In the genomic region with DNA sequence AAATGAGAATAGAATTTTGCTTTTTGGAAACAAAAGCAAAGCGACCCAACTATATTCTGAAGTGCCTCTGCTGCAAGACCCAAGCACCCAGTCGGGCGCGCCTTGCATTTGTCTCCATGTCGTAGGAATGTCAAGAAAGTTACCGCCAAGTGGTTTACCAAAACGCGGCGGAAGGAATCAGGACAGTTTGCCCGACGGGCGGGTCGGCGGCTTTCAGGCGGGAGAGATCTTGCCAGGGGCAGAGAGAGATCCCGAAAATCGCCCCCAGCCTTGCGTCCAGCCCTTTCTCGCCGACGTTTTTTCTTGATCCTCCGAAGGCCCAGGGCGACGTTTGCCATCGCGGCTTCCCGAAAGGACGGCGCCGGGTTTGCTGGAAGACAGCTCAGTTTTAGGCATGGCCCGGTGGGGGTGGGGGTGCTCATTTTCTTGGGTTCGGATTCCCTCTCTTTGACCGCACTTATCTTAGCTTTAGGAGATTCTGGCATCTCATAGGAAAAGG, we compare ENCODE assay signal across 1 cellular context.
TF ChIP-seq lines count a peak whose summit lies in the region.

No MANE protein-coding gene starts in this region.

TF ChIP-seq in H1, 55 proteins besides CTCF, POLR2A, EP300 and RAD21:
- TF ChIP-seq CBX8 (IDR thresholded peaks at IDR 0.05; ENCODE audit: borderline replicate concordance, low read depth, low read length) (no peak), EZH2 (IDR thresholded peaks at IDR 0.05; ENCODE audit: low read depth, low read length, severe bottlenecking) (no peak), FOSL1 (IDR thresholded peaks at IDR 0.05; ENCODE audit: insufficient read depth, low read depth, low read length) (no peak), SIN3A (conservative IDR thresholded peaks at IDR 0.05 in 1 of 2, IDR thresholded peaks at IDR 0.05 in 1 of 2; ENCODE audit: low read depth in 1 of 2, low read length in 2 of 2) (peak in 1 of 2 experiments; percentile 47; a peak in 1 of 4 replicates), EGR1 (IDR thresholded peaks at IDR 0.05; ENCODE audit: borderline replicate concordance, low read depth, low read length) (no peak), TBP (IDR thresholded peaks at IDR 0.05; ENCODE audit: low read depth, low read length) (peak; percentile 83), KDM4A (IDR thresholded peaks at IDR 0.05; ENCODE audit: low read depth, low read length, severe bottlenecking) (peak; percentile 23), RBBP5 (IDR thresholded peaks at IDR 0.05; ENCODE audit: borderline replicate concordance, low read depth, low read length) (peak; percentile 64), SP1 (IDR thresholded peaks at IDR 0.05; ENCODE audit: low read depth, low read length) (0 out of 2 replicates have a peak, but pooled peaks have one; percentile 34), RXRA (IDR thresholded peaks at IDR 0.05; ENCODE audit: insufficient read depth, low read depth, low read length) (no peak), ASH2L (IDR thresholded peaks at IDR 0.05; ENCODE audit: low read length) (peak; percentile 98), E2F6 (IDR thresholded peaks at IDR 0.05) (peak; percentile 42; the same call in 1 of the 2 replicates), GTF2F1 (IDR thresholded peaks at IDR 0.05; ENCODE audit: borderline replicate concordance, low read depth, low read length) (peak; percentile 36; the same call in 1 of the 2 replicates), CHD2 (IDR thresholded peaks at IDR 0.05; ENCODE audit: low read length) (no peak), YY1 (IDR thresholded peaks at IDR 0.05; ENCODE audit: low read depth, low read length) (0 out of 2 replicates have a peak, but pooled peaks have one; percentile 34), ZNF274 (IDR thresholded peaks at IDR 0.05; ENCODE audit: borderline replicate concordance, extremely low read depth, low read length) (no peak), NRF1 (IDR thresholded peaks at IDR 0.05; ENCODE audit: low read depth, low read length) (no peak), MAX (IDR thresholded peaks at IDR 0.05) (peak; percentile 40; the same call in 1 of the 2 replicates), TAF7 (optimal IDR thresholded peaks at IDR 0.05; ENCODE audit: borderline replicate concordance, low read depth, low read length) (peak; percentile 72), BACH1 (IDR thresholded peaks at IDR 0.05; ENCODE audit: low read length) (no peak), TAF1 (IDR thresholded peaks at IDR 0.05; ENCODE audit: low read depth, low read length) (peak; percentile 78), CREB1 (IDR thresholded peaks at IDR 0.05) (no peak), POLR2AphosphoS5 (IDR thresholded peaks at IDR 0.05; ENCODE audit: low read depth, low read length) (peak; percentile 75; the same call in 1 of the 2 replicates), TEAD4 (IDR thresholded peaks at IDR 0.05; ENCODE audit: low read depth, low read length) (peak; percentile 60), CHD1 (IDR thresholded peaks at IDR 0.05; ENCODE audit: low read depth, low read length) (peak; percentile 28), CBX5 (IDR thresholded peaks at IDR 0.05; ENCODE audit: low read depth, low read length) (no peak)
- TF ChIP-seq, protein P1, sequence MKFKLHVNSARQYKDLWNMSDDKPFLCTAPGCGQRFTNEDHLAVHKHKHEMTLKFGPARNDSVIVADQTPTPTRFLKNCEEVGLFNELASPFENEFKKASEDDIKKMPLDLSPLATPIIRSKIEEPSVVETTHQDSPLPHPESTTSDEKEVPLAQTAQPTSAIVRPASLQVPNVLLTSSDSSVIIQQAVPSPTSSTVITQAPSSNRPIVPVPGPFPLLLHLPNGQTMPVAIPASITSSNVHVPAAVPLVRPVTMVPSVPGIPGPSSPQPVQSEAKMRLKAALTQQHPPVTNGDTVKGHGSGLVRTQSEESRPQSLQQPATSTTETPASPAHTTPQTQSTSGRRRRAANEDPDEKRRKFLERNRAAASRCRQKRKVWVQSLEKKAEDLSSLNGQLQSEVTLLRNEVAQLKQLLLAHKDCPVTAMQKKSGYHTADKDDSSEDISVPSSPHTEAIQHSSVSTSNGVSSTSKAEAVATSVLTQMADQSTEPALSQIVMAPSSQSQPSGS (IDR thresholded peaks at IDR 0.05; ENCODE audit: low read length), result no peak
